25 cellular contexts compared by ENCODE assay signal in genomic region chr5:82338731-82339130, GRCh38.
"Had no signal": no experiment of that assay in that cellular context is flagged by ENCODE, and none has a peak within 500 bp of the region (broad histone marks: within the 10 kb centered on the region; RNA-seq: fewer than 3 reads in every experiment).

No MANE protein-coding gene starts in this region.

- H3K9me3 ChIP-seq: adrenal gland, gastroesophageal sphincter, mucosa of descending colon, tibial nerve had no signal

- H3K9me3 Mint-ChIP-seq: activated T-cell treated with anti-CD3 and anti-CD28 coated beads, Interleukin-2, amount 50 U/mL, for 24 hours; activated T-helper 17 cell treated with anti-CD3 and anti-CD28 coated beads, Interleukin-2, amount 50 U/mL, for 72 hours; dendritic cell treated with granulocyte-macrophage colony-stimulating factor and Interleukin-4, amounts not matched to agents 40 ng/mL and 50 ng/mL, for 4 days; stimulated activated naive CD8-positive, alpha-beta T cell treated with anti-CD3 and anti-CD28 coated beads, Interleukin-15, Interleukin-2, amounts not matched to agents 100 ng/mL and 50 ng/mL, for 24 hours; T-helper 1 cell treated with Interleukin-12 subunit alpha and Interleukin-12 subunit beta and Interleukin-4 antibody, amounts not matched to agents 30 μg/mL and 1 μg/mL, for 36 hours; WTC11 had no signal

- H3K27ac Mint-ChIP-seq: activated naive CD8-positive, alpha-beta T cell; activated T-cell treated with anti-CD3 and anti-CD28 coated beads, Interleukin-2, amount 50 U/mL, for 24 hours; activated T-helper 17 cell treated with anti-CD3 and anti-CD28 coated beads, Interleukin-2, amount 50 U/mL, for 72 hours; dendritic cell treated with granulocyte-macrophage colony-stimulating factor and Interleukin-4, amounts not matched to agents 40 ng/mL and 50 ng/mL, for 4 days; stimulated activated naive CD8-positive, alpha-beta T cell treated with anti-CD3 and anti-CD28 coated beads, Interleukin-15, Interleukin-2, amounts not matched to agents 100 ng/mL and 50 ng/mL, for 24 hours; T-helper 1 cell treated with Interleukin-12 subunit alpha and Interleukin-12 subunit beta and Interleukin-4 antibody, amounts not matched to agents 30 μg/mL and 1 μg/mL, for 36 hours; WTC11 had no signal

- H3K27ac ChIP-seq: adrenal gland, gastroesophageal sphincter, tibial nerve had no signal

- H3K36me3 Mint-ChIP-seq: activated naive CD8-positive, alpha-beta T cell; WTC11 had no signal

- H3K27me3 ChIP-seq: adrenal gland, gastroesophageal sphincter, tibial nerve had no signal

- H3K27me3 Mint-ChIP-seq: dendritic cell treated with granulocyte-macrophage colony-stimulating factor and Interleukin-4, amounts not matched to agents 40 ng/mL and 50 ng/mL, for 4 days had no signal

- H3K4me3 ChIP-seq: adrenal gland, gastroesophageal sphincter, mucosa of descending colon, tibial nerve had no signal

- ATAC-seq: activated T-helper 17 cell treated with anti-CD3 and anti-CD28 coated beads, Interleukin-2, amount 50 U/mL, for 72 hours; gastroesophageal sphincter; left ventricle myocardium superior; mucosa of descending colon; WTC11 had no signal

- H3K4me3 Mint-ChIP-seq: activated naive CD8-positive, alpha-beta T cell; activated T-cell treated with anti-CD3 and anti-CD28 coated beads, Interleukin-2, amount 50 U/mL, for 24 hours; activated T-helper 17 cell treated with anti-CD3 and anti-CD28 coated beads, Interleukin-2, amount 50 U/mL, for 72 hours; dendritic cell treated with granulocyte-macrophage colony-stimulating factor and Interleukin-4, amounts not matched to agents 40 ng/mL and 50 ng/mL, for 4 days; stimulated activated naive CD8-positive, alpha-beta T cell treated with anti-CD3 and anti-CD28 coated beads, Interleukin-15, Interleukin-2, amounts not matched to agents 100 ng/mL and 50 ng/mL, for 24 hours; T-helper 1 cell treated with Interleukin-12 subunit alpha and Interleukin-12 subunit beta and Interleukin-4 antibody, amounts not matched to agents 30 μg/mL and 1 μg/mL, for 36 hours; WTC11 had no signal

- H3K4me1 Mint-ChIP-seq: activated T-helper 17 cell treated with anti-CD3 and anti-CD28 coated beads, Interleukin-2, amount 50 U/mL, for 72 hours; WTC11 had no signal

- FAIRE-seq: urothelium cell line had no signal

- DNase-seq: activated CD4-positive, alpha-beta T cell treated with anti-CD3 and anti-CD28 coated beads, Interleukin-2, amount 50 U/mL, for 4 hours; activated CD8-positive, alpha-beta memory T cell treated with anti-CD3 and anti-CD28 coated beads for 24 hours; activated CD8-positive, alpha-beta memory T cell treated with anti-CD3 and anti-CD28 coated beads, Interleukin-2, amount 50 U/mL, for 4 hours; activated naive CD4-positive, alpha-beta T cell; activated T-cell treated with anti-CD3 and anti-CD28 coated beads, Interleukin-2, amount 50 U/mL, for 24 hours; effector CD8-positive, alpha-beta T cell; head of caudate nucleus; hypothalamus; left ventricle myocardium superior; mammary epithelial cell; mucosa of descending colon; right cardiac atrium; stimulated activated CD4-positive, alpha-beta T cell treated with anti-CD3 and anti-CD28 coated beads, Interleukin-1b, Interleukin-23, amount 100 ng/mL, for 48 hours; substantia nigra; T1000 had no signal

- H3K36me3 ChIP-seq: adrenal gland, gastroesophageal sphincter, tibial nerve had no signal
